ENCODE assay signal across 8 cellular contexts in the genomic region with DNA sequence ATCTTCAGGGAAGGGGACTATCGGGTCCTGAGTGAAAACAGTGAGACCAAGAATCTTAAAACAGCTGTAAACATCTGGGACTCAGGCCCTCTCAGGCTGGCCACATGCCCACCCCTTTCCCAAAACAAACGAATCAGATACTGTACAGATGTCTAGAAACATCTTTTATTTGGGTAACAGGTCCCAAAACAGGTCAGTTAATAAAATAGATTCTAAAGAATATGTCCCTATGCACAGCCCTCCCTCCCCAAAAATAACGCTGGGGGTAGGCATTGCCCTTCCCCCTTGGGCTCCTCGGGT. TPM values are rescaled to one million over a fixed set of nuclear protein-coding genes. Genes with fewer than 3 reads are reported as not detected.
DNase-seq lines count a peak whose midpoint lies in the region; ATAC-seq and TF ChIP-seq lines count a peak whose summit lies in the region.

No MANE protein-coding gene starts in this region.

- H3K9me3 Mint-ChIP-seq in MCF 10A (ENCODE audit: unreplicated experiment), result no peaks in the 10 kb centered on the region

- POLR2A ChIA-PET in A673 (lab: Charles Lee; ENCODE audit: low non-redundant PET), result interaction anchor here (0.5 kb wide), 1 partner anchor 17 kb away, joined by 3 read pairs; no protein-coding TSS in a partner anchor
- POLR2A ChIA-PET in MCF 10A (lab: Yijun Ruan, JAX), result interaction anchor here (0.6 to 16.7 kb wide), 19 partner anchors 3 to 398 kb away, joined by 3 to 647 read pairs (median 6); a partner anchor contains a TSS

- H3K27ac ChIP-seq in A673 (ENCODE audit: low read depth, low read length, poor library complexity, severe bottlenecking) (peak overlapping the region; percentile 0), HUES48 (ENCODE audit: low read depth, low read length) (peak overlapping the region; percentile 77), muscle layer of duodenum (ENCODE audit: low read length) (peak overlapping the region; percentile 73)

- intact Hi-C loops in A673 (cut with micrococcal nuclease; ENCODE audit: unreplicated experiment), result no loop called here
- intact Hi-C loops in MCF 10A (cut with micrococcal nuclease), result loop anchor here (2.0 kb wide), 1 partner anchor 28 kb away; a partner anchor contains a TSS

- peak overlapping the region; percentile 96 for H3K4me3 Mint-ChIP-seq in MCF 10A (ENCODE audit: unreplicated experiment)

- H3K27ac Mint-ChIP-seq in MCF 10A (ENCODE audit: low read depth, unreplicated experiment), result peak overlapping the region; percentile 92

- peaks cover 13% of the 10 kb centered on the region for H3K36me3 ChIP-seq in A673 (ENCODE audit: insufficient read depth, low read length, poor library complexity, severe bottlenecking)
- H3K36me3 ChIP-seq in HUES48 (ENCODE audit: control insufficient read depth, insufficient read depth, low read length), result peaks cover 38% of the 10 kb centered on the region
- peaks cover 13 to 14% of the 10 kb centered on the region in 2 donors for H3K36me3 ChIP-seq in muscle layer of duodenum (ENCODE audit: control insufficient read depth in 1 of 2, insufficient read depth in 2 of 2, low read length in 2 of 2)

- CTCF ChIA-PET in A673 (lab: Charles Lee) (no interaction called here), MCF 10A (lab: Yijun Ruan, JAX) (interaction anchor here (0.9 to 5.6 kb wide), 4 partner anchors 8 to 83 kb away, joined by 3 to 60 read pairs (median 5); a partner anchor contains a TSS)

- peaks cover 52% of the 10 kb centered on the region for H3K36me3 Mint-ChIP-seq in MCF 10A (ENCODE audit: insufficient read depth, unreplicated experiment)

- TF ChIP-seq CTCF in A673 (conservative IDR thresholded peaks at IDR 0.05; ENCODE audit: low read depth, low read length) (no peak), MCF 10A (IDR thresholded peaks at IDR 0.05; ENCODE audit: unreplicated experiment) (no peak)

- H3K9me3 ChIP-seq in A673 (ENCODE audit: low read depth, low read length, poor library complexity, severe bottlenecking) (no peaks in the 10 kb centered on the region), HUES48 (ENCODE audit: control insufficient read depth, insufficient read depth, low read length) (no peaks in the 10 kb centered on the region), muscle layer of duodenum (ENCODE audit: control insufficient read depth in 1 of 2, low read length in 2 of 2) (no peaks in the 10 kb centered on the region)

- peak overlapping the region; percentile 95 for H3K4me3 ChIP-seq in A673 (ENCODE audit: low read depth, low read length, poor library complexity, severe bottlenecking)
- H3K4me3 ChIP-seq in HUES48 (ENCODE audit: low read depth, low read length), result peak overlapping the region; percentile 42; the same call in 1 of the 2 replicates
- peak overlapping the region; percentile 80 to 91 for H3K4me3 ChIP-seq in muscle layer of duodenum (ENCODE audit: low read depth in 1 of 2, low read length in 2 of 2)

- no peaks in the 10 kb centered on the region for H3K27me3 Mint-ChIP-seq in MCF 10A (ENCODE audit: insufficient read depth, unreplicated experiment)

- H3K4me1 Mint-ChIP-seq in MCF 10A (ENCODE audit: insufficient read depth, unreplicated experiment), result peaks cover 59% of the 10 kb centered on the region

- no peak for ATAC-seq in GM18520 (IDR thresholded peaks at IDR 0.05; ENCODE audit: unreplicated experiment)
- ATAC-seq in HG02884 (IDR thresholded peaks at IDR 0.05; ENCODE audit: unreplicated experiment), result no peak

- H3K27me3 ChIP-seq in A673 (replicated peaks; ENCODE audit: insufficient read depth, low read depth, low read length, poor library complexity) (no peaks in the 10 kb centered on the region), HUES48 (ENCODE audit: control insufficient read depth, insufficient read depth, low read length) (no peaks in the 10 kb centered on the region), muscle layer of duodenum (ENCODE audit: low read depth, low read length) (no peaks in the 10 kb centered on the region)

- no peak overlapping the region for H3K9ac ChIP-seq in HUES48 (ENCODE audit: low read depth, low read length)

- BruUV-seq in A673 (replicated peaks; lab: Mats Ljungman, UMichigan), result no TSS peak
- BruUV-seq in MCF 10A (replicated peaks; lab: Mats Ljungman, UMichigan), result no TSS peak

- DNase-seq in A673 (ENCODE audit: low spot score) (no peak), MCF 10A (ENCODE audit: unreplicated experiment) (no peak), SIG-M5 (lab: John Stamatoyannopoulos, UW) (no peak), foreskin melanocyte (no peak)

- peaks cover 18% of the 10 kb centered on the region for H3K4me1 ChIP-seq in A673 (ENCODE audit: insufficient read depth, low read length, poor library complexity, severe bottlenecking)
- peaks cover 28% of the 10 kb centered on the region for H3K4me1 ChIP-seq in HUES48 (ENCODE audit: control insufficient read depth, insufficient read depth, low read length)
- peaks cover 32 to 52% of the 10 kb centered on the region in 2 donors for H3K4me1 ChIP-seq in muscle layer of duodenum (ENCODE audit: control insufficient read depth in 1 of 2, insufficient read depth in 2 of 2, low read length in 2 of 2)

RNA-seq across cellular contexts. Expression of a gene that starts 0.5 kb away (rescaled TPM):
- total RNA-seq in A673 (2021) (37.8 and 40.8 TPM in 2 replicates), MCF 10A (2022) (47.0 and 55.1 TPM in 2 replicates)

RNA-seq across cellular contexts. Expression of a gene that starts 4.4 kb away (rescaled TPM):
- total RNA-seq in A673 (2021) (90.7 and 97.3 TPM in 2 replicates), MCF 10A (2022) (124 and 159 TPM in 2 replicates)

RNA-seq across cellular contexts. Expression of a gene that starts 8.8 kb away (rescaled TPM):
- total RNA-seq in A673 (2021) (8.7 and 14.4 TPM in 2 replicates), MCF 10A (2022) (14.7 and 17.6 TPM in 2 replicates)

RNA-seq across cellular contexts. Expression of a gene that starts 12.4 kb away (rescaled TPM):
- 61.5 and 66.6 TPM in 2 replicates for total RNA-seq in A673 (2021)
- 59.6 and 79.1 TPM in 2 replicates for total RNA-seq in MCF 10A (2022)

RNA-seq across cellular contexts. Expression of a gene that starts 18.6 kb away (rescaled TPM):
- 126 and 142 TPM in 2 replicates for total RNA-seq in A673 (2021)
- total RNA-seq in MCF 10A (2022), result 194 and 224 TPM in 2 replicates

Comparison
In these comparisons a context has a peak if more than half of its experiments do, and no peak if none do; other contexts are left out.
1. H3K27ac ChIP-seq: peak in every context shown above with its lines; median percentile 77 in HUES48; 73 in muscle layer of duodenum; 0 in A673.
2. H3K4me3 ChIP-seq: peak in every context shown above with its lines; median percentile 95 in A673; 86 in muscle layer of duodenum; 42 in HUES48.